8 cellular contexts compared by ENCODE assay signal in the genomic region with DNA sequence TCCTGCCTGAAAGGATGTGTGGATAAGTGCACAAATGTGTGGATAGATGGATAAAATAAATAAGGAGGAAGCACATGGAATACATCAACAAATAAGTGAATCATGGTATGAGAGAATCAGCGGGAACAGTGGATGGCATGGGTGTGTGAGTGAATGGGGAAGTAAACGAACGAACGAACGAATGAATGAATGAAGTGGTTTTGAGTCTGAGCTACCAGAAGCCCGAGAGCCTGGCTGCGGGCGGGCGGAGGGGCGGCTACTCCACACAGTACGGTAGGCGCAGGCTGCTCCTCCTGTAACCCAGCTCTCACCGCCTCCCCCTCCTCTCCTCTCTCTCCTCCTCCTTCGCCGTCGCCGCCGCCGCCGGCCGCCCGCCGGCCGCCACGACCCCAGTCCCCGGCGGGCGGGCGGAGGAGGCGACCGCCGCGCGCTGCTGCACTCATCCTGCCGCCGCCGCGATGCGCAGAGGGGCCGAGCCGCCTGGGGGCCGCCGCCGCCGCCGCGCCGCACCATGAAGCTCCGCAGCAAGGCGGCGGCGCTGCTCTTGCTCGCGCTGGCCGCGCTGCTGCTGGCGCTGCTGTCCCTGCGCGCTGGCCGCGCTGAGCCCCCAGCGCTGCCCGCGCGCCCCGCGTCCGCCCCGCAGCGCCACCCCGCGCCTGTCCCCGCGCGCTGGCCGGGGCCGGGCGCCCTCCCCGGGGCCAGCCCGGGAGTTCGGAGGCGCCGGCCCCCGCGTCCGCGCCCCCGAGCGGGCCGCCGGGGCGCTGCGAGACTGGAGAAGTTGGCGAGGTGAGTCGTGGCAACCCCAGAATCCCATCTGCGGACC. TPM values are rescaled to one million over a fixed set of nuclear protein-coding genes. Genes with fewer than 3 reads are reported as not detected.
DNase-seq lines count a peak whose midpoint lies in the region; ATAC-seq and TF ChIP-seq lines count a peak whose summit lies in the region.

A gene with protein sequence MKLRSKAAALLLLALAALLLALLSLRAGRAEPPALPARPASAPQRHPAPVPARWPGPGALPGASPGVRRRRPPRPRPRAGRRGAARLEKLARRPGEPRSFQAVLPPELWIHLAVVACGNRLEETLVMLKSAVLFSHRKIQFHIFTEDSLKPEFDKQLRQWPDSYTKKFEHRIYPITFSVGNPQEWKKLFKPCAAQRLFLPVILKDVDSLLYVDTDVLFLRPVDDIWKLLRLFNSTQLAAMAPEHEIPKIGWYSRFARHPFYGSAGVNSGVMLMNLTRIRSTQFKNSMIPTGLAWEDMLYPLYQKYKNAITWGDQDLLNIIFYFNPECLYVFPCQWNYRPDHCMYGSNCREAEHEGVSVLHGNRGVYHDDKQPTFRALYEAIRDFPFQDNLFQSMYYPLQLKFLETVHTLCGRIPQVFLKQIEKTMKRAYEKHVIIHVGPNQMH (plus strand): TSS at position 324 of the 823 bp plus-strand sequence. CDS start 188 bp downstream, at position 512.

- H3K4me1 ChIP-seq in breast epithelium, result peaks cover 11 to 13% of the 10 kb centered on the region in 2 donors

- TF ChIP-seq CTCF in breast epithelium (IDR thresholded peaks at IDR 0.05), result no peak

- H3K9me3 ChIP-seq in breast epithelium, result peaks cover 0 to 6% of the 10 kb centered on the region in 2 donors

- H3K27ac ChIP-seq in breast epithelium, result peak within 1 kb of the TSS; percentile 81 to 88

- TF ChIP-seq POLR2A in breast epithelium (IDR thresholded peaks at IDR 0.05), result no peak

- H3K36me3 ChIP-seq in breast epithelium, result no peaks in the 10 kb centered on the region

- ATAC-seq in GM19372 (IDR thresholded peaks at IDR 0.05; ENCODE audit: low read depth, unreplicated experiment) (peak; percentile 73), GM18870 (IDR thresholded peaks at IDR 0.05; ENCODE audit: unreplicated experiment) (no peak)

- DNase-seq in Ammon's horn (ENCODE audit: low spot score), result peak; percentile 90
- DNase-seq in Kasumi-1 (lab: John Stamatoyannopoulos, UW), result peak; percentile 62 to 63
- DNase-seq in SKM-1 (lab: John Stamatoyannopoulos, UW; ENCODE audit: unreplicated experiment), result peak; percentile 75
- DNase-seq in breast epithelium (ENCODE audit: low spot score in 2 of 2), result no peak
- peak; percentile 84 for DNase-seq in iPS-NIHi11 (ENCODE audit: low spot score)
- DNase-seq in skeletal muscle cell (ENCODE audit: low read depth), result no peak

- H3K4me3 ChIP-seq in breast epithelium (peak within 1 kb of the TSS; percentile 46 to 74 (median 62)), skeletal muscle cell (ENCODE audit: low read depth, low read length) (peak within 1 kb of the TSS; percentile 69)

- H3K27me3 ChIP-seq in breast epithelium, result no peaks in the 10 kb centered on the region

- intact Hi-C loops in breast epithelium (cut with DNase I; ENCODE audit: low total_unique reads), result no loop called here

RNA-seq across cellular contexts. Expression of the gene that starts here (rescaled TPM):
- total RNA-seq in breast epithelium, result 10 to 100 TPM in 1 of 3 donors, 1 to 10 TPM in 2; 5.6 to 15.4 (median 7.4) TPM

Comparison
In these comparisons a context has a peak if more than half of its experiments do, and no peak if none do; other contexts are left out.
1. DNase-seq: peak in Ammon's horn (single experiment), Kasumi-1 (2 of 2), SKM-1 (single experiment) and iPS-NIHi11 (single experiment); none in breast epithelium (0 of 2) and skeletal muscle cell (single experiment).